ENCODE assay signal across 15 cellular contexts in genomic region chrX:139429913-139430312, GRCh38.
A peak's percentile ranks its signal among the peaks of the same experiment; 100 is the strongest.
DNase-seq lines count a peak whose midpoint lies in the region; ATAC-seq and TF ChIP-seq lines count a peak whose summit lies in the region.
"Had no signal": no experiment of that assay in that cellular context is flagged by ENCODE, and none has a peak within 500 bp of the region (broad histone marks: within the 10 kb centered on the region; RNA-seq: fewer than 3 reads in every experiment).

No MANE protein-coding gene starts in this region.

- no peaks in the 10 kb centered on the region for H3K36me3 Mint-ChIP-seq in activated T-helper 2 cell treated with anti-CD3 and anti-CD28 coated beads, Interferon-gamma antibody, Interleukin-2, Interleukin-4, amounts not matched to agents 10 μg/mL and 5 μg/mL and 100 μg/mL, durations not matched to agents 14 hours and 24 hours and 36 hours (ENCODE audit: low read depth)
- no peaks in the 10 kb centered on the region for H3K36me3 Mint-ChIP-seq in activated naive CD8-positive, alpha-beta T cell treated with anti-CD3 and anti-CD28 coated beads, Interleukin-2, amount 50 U/mL, for 24 hours (ENCODE audit: low read depth)

- no peak for ATAC-seq in activated naive CD8-positive, alpha-beta T cell treated with anti-CD3 and anti-CD28 coated beads, Interleukin-2, amount 50 U/mL, for 24 hours
- ATAC-seq in left ventricle myocardium superior: no peak
- ATAC-seq: left lung had no signal

- no peaks in the 10 kb centered on the region for H3K36me3 ChIP-seq in brain microvascular endothelial cell (replicated peaks)
- H3K36me3 ChIP-seq: left lung had no signal

- in situ Hi-C loops in brain microvascular endothelial cell (cut with HindIII; ENCODE audit: low pct_ligation_motif_present, low sequenced_read_pairs): no loop called here

- DNase-seq in LNCaP clone FGC (ENCODE audit: low read depth) (peak; percentile 0), brain microvascular endothelial cell (no peak), myocyte (ENCODE audit: low read depth) (peak; percentile 49), NCI-H526 treated with DMSO at 0.1 percent for 48 hours (lab: John Stamatoyannopoulos, UW) (no peak), left ventricle myocardium superior (no peak)
- no peak for DNase-seq in activated T-helper 2 cell treated with anti-CD3 and anti-CD28 coated beads, Interferon-gamma antibody, Interleukin-2, Interleukin-4, amounts not matched to agents 10 μg/mL and 5 μg/mL and 100 μg/mL, durations not matched to agents 14 hours and 24 hours and 36 hours (ENCODE audit: low spot score)
- DNase-seq in activated naive CD8-positive, alpha-beta T cell treated with anti-CD3 and anti-CD28 coated beads, Interleukin-2, amount 50 U/mL, for 24 hours: no peak
- DNase-seq: activated naive CD4-positive, alpha-beta T cell treated with Interleukin-2 at 50 U/mL for 16 hours; C1 segment of cervical spinal cord; left lung; NCI-H1092; SW 1271 had no signal

- no peak overlapping the region for H3K4me3 Mint-ChIP-seq in activated T-helper 2 cell treated with anti-CD3 and anti-CD28 coated beads, Interferon-gamma antibody, Interleukin-2, Interleukin-4, amounts not matched to agents 10 μg/mL and 5 μg/mL and 100 μg/mL, durations not matched to agents 14 hours and 24 hours and 36 hours (ENCODE audit: low read depth)
- no peak overlapping the region for H3K4me3 Mint-ChIP-seq in activated naive CD8-positive, alpha-beta T cell treated with anti-CD3 and anti-CD28 coated beads, Interleukin-2, amount 50 U/mL, for 24 hours

- no peak overlapping the region for H3K27ac Mint-ChIP-seq in activated T-helper 2 cell treated with anti-CD3 and anti-CD28 coated beads, Interferon-gamma antibody, Interleukin-2, Interleukin-4, amounts not matched to agents 10 μg/mL and 5 μg/mL and 100 μg/mL, durations not matched to agents 14 hours and 24 hours and 36 hours
- no peak overlapping the region for H3K27ac Mint-ChIP-seq in activated naive CD8-positive, alpha-beta T cell treated with anti-CD3 and anti-CD28 coated beads, Interleukin-2, amount 50 U/mL, for 24 hours

- H3K9me3 Mint-ChIP-seq in activated T-helper 2 cell treated with anti-CD3 and anti-CD28 coated beads, Interferon-gamma antibody, Interleukin-2, Interleukin-4, amounts not matched to agents 10 μg/mL and 5 μg/mL and 100 μg/mL, durations not matched to agents 14 hours and 24 hours and 36 hours: no peaks in the 10 kb centered on the region
- no peaks in the 10 kb centered on the region for H3K9me3 Mint-ChIP-seq in activated naive CD8-positive, alpha-beta T cell treated with anti-CD3 and anti-CD28 coated beads, Interleukin-2, amount 50 U/mL, for 24 hours

- H3K4me1 Mint-ChIP-seq in activated T-helper 2 cell treated with anti-CD3 and anti-CD28 coated beads, Interferon-gamma antibody, Interleukin-2, Interleukin-4, amounts not matched to agents 10 μg/mL and 5 μg/mL and 100 μg/mL, durations not matched to agents 14 hours and 24 hours and 36 hours (ENCODE audit: low read depth): no peaks in the 10 kb centered on the region
- H3K4me1 Mint-ChIP-seq in activated naive CD8-positive, alpha-beta T cell treated with anti-CD3 and anti-CD28 coated beads, Interleukin-2, amount 50 U/mL, for 24 hours: no peaks in the 10 kb centered on the region

- H3K27me3 Mint-ChIP-seq in activated T-helper 2 cell treated with anti-CD3 and anti-CD28 coated beads, Interferon-gamma antibody, Interleukin-2, Interleukin-4, amounts not matched to agents 10 μg/mL and 5 μg/mL and 100 μg/mL, durations not matched to agents 14 hours and 24 hours and 36 hours (ENCODE audit: low read depth): no peaks in the 10 kb centered on the region
- H3K27me3 Mint-ChIP-seq in activated naive CD8-positive, alpha-beta T cell treated with anti-CD3 and anti-CD28 coated beads, Interleukin-2, amount 50 U/mL, for 24 hours: no peaks in the 10 kb centered on the region

- H3K4me3 ChIP-seq in LNCaP clone FGC (ENCODE audit: low read depth, low read length): no peak overlapping the region
- no peak overlapping the region for H3K4me3 ChIP-seq in brain microvascular endothelial cell (ENCODE audit: low read depth, low read length)
- H3K4me3 ChIP-seq: coronary artery, left lung had no signal

- TF ChIP-seq CTCF in C4-2B (conservative IDR thresholded peaks at IDR 0.05): peak; percentile 35
- TF ChIP-seq CTCF in LNCaP clone FGC (IDR thresholded peaks at IDR 0.05; ENCODE audit: control insufficient read depth, extremely low read depth, insufficient read depth): peak; percentile 50
- peak; percentile 44 for TF ChIP-seq CTCF in brain microvascular endothelial cell (IDR thresholded peaks at IDR 0.05; ENCODE audit: low read depth, low read length, missing control alignments)

- H3K27ac ChIP-seq in C4-2B: no peak overlapping the region
- H3K27ac ChIP-seq in brain microvascular endothelial cell: no peak overlapping the region
- H3K27ac ChIP-seq: coronary artery, HL-60, left lung had no signal

- intact Hi-C loops in activated T-helper 2 cell treated with anti-CD3 and anti-CD28 coated beads, Interferon-gamma antibody, Interleukin-2, Interleukin-4, amounts not matched to agents 10 μg/mL and 5 μg/mL and 100 μg/mL, durations not matched to agents 14 hours and 24 hours and 36 hours (cut with micrococcal nuclease): no loop called here
- intact Hi-C loops in left ventricle myocardium superior (cut with micrococcal nuclease): no loop called here

- no peaks in the 10 kb centered on the region for H3K27me3 ChIP-seq in brain microvascular endothelial cell (replicated peaks)
- H3K27me3 ChIP-seq: left lung had no signal

Comparison
In these comparisons a context has a peak if more than half of its experiments do, and no peak if none do; other contexts are left out.
1. DNase-seq: peak in LNCaP clone FGC (single experiment) and myocyte (single experiment); none in brain microvascular endothelial cell (single experiment), activated T-helper 2 cell treated with anti-CD3 and anti-CD28 coated beads, Interferon-gamma antibody, Interleukin-2, Interleukin-4, amounts not matched to agents 10 μg/mL and 5 μg/mL and 100 μg/mL, durations not matched to agents 14 hours and 24 hours and 36 hours (single experiment), NCI-H526 treated with DMSO at 0.1 percent for 48 hours (single experiment), activated naive CD8-positive, alpha-beta T cell treated with anti-CD3 and anti-CD28 coated beads, Interleukin-2, amount 50 U/mL, for 24 hours (single experiment) and left ventricle myocardium superior (single experiment).
2. Peak in every context shown above with its lines, with median percentiles within 50 percentile points of each other: CTCF ChIP-seq.